9 cellular contexts compared by ENCODE assay signal in the genomic region with DNA sequence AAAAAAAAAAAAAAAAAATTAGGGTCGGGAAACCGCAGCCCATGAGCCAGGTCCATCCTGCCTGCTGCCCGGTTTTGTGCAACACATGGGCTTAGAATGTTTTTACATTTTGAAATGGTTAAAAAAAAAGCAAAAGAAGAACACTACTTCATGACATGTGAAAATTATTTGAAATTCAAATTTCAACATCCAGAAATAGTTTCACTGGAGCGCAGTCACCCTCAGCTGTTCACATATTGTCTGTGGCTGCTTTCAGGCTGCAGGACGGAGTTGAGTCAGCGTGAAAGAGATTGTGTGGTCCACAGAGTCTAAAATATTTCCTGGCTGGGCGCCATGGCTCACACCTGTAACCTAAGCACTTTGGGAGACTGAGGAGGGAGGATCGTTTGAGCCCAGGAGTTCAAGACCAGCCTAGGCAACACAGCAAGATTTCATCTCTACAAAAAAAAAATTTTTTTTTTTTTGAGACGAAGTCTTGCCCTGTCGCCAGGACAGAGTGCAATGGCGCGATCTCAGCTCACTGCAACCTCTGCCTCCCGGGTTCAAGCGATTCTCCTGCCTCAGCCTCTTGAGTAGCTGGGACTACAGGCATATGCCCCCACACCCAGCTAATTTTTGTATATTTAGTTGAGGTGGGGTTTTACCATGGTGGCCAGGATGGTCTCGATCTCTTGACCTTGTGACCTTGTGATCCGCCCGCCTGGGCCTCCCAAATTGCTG.
DNase-seq lines count a peak whose midpoint lies in the region; ATAC-seq, FAIRE-seq and TF ChIP-seq lines count a peak whose summit lies in the region.
"Had no signal": no experiment of that assay in that cellular context is flagged by ENCODE, and none has a peak within 500 bp of the region (broad histone marks: within the 10 kb centered on the region; RNA-seq: fewer than 3 reads in every experiment).

No MANE protein-coding gene starts in this region.

- TF ChIP-seq CTCF in kidney (IDR thresholded peaks at IDR 0.05; ENCODE audit: borderline replicate concordance, extremely low read depth, insufficient read depth) (no peak), endothelial cell (IDR thresholded peaks at IDR 0.05; ENCODE audit: unreplicated experiment) (no peak), A673 (conservative IDR thresholded peaks at IDR 0.05; ENCODE audit: low read depth, low read length) (no peak)

- H3K27ac Mint-ChIP-seq in endothelial cell (ENCODE audit: unreplicated experiment), result no peak overlapping the region

- no peaks in the 10 kb centered on the region for H3K36me3 ChIP-seq in kidney (ENCODE audit: control insufficient read depth in 1 of 2, insufficient read depth in 2 of 2, low read length in 2 of 2)
- no peaks in the 10 kb centered on the region for H3K36me3 ChIP-seq in A673 (ENCODE audit: insufficient read depth, low read length, poor library complexity, severe bottlenecking)

- H3K27me3 Mint-ChIP-seq in endothelial cell (ENCODE audit: unreplicated experiment), result no peaks in the 10 kb centered on the region

- DNase-seq in HT1080 (ENCODE audit: low read depth) (peak; percentile 49), kidney (peak; percentile 43), erythroblast (lab: John Stamatoyannopoulos, UW) (no peak), Ammon's horn (ENCODE audit: low spot score) (no peak), endothelial cell (ENCODE audit: low spot score) (no peak), A673 (ENCODE audit: low spot score) (no peak)

- peaks cover 23% of the 10 kb centered on the region for H3K4me1 Mint-ChIP-seq in endothelial cell (ENCODE audit: unreplicated experiment)

- H3K4me3 Mint-ChIP-seq in endothelial cell (ENCODE audit: unreplicated experiment), result no peak overlapping the region

- no peaks in the 10 kb centered on the region for H3K9me3 ChIP-seq in kidney (ENCODE audit: control insufficient read depth in 1 of 2, low read length in 2 of 2)
- peaks cover 3% of the 10 kb centered on the region for H3K9me3 ChIP-seq in A673 (ENCODE audit: low read depth, low read length, poor library complexity, severe bottlenecking)

- H3K27ac ChIP-seq in kidney (ENCODE audit: low read depth in 2 of 2, low read length in 2 of 2) (no peak overlapping the region), A673 (ENCODE audit: low read depth, low read length, poor library complexity, severe bottlenecking) (no peak overlapping the region)

- H3K4me3 ChIP-seq in kidney (ENCODE audit: low read length in 2 of 2), result no peak overlapping the region
- no peak overlapping the region for H3K4me3 ChIP-seq in A673 (ENCODE audit: low read depth, low read length, poor library complexity, severe bottlenecking)

- POLR2A ChIA-PET in A673 (lab: Charles Lee; ENCODE audit: low non-redundant PET), result interaction anchor here (0.6 kb wide), 1 partner anchor 578 kb away, joined by 3 read pairs; no protein-coding TSS in a partner anchor

- no peak for FAIRE-seq in kidney (lab: Jason Lieb, UNC)

- CTCF ChIA-PET in A673 (lab: Charles Lee), result interaction anchor here (0.6 kb wide), 1 partner anchor 308 kb away, joined by 4 read pairs; no protein-coding TSS in a partner anchor

- no peak overlapping the region for H3K9ac ChIP-seq in kidney (ENCODE audit: low read length in 2 of 2)

- H3K4me1 ChIP-seq in kidney (ENCODE audit: control insufficient read depth in 1 of 2, insufficient read depth in 1 of 2, low read depth in 1 of 2, low read length in 2 of 2) (peaks cover 0 to 7% of the 10 kb centered on the region in 2 donors), A673 (ENCODE audit: insufficient read depth, low read length, poor library complexity, severe bottlenecking) (peaks cover 32% of the 10 kb centered on the region)

- intact Hi-C loops in kidney (cut with DNase I), result no loop called here
- intact Hi-C loops in A673 (cut with micrococcal nuclease; ENCODE audit: unreplicated experiment), result no loop called here

- H3K27me3 ChIP-seq in A673 (replicated peaks; ENCODE audit: insufficient read depth, low read depth, low read length, poor library complexity), result no peaks in the 10 kb centered on the region

- ATAC-seq in GM18511 (IDR thresholded peaks at IDR 0.05; ENCODE audit: unreplicated experiment) (peak; percentile 94), GM21528 (IDR thresholded peaks at IDR 0.05; ENCODE audit: low FRiP score, unreplicated experiment) (peak; percentile 84)
- ATAC-seq: Panc1 had no signal

- H3K9me3 Mint-ChIP-seq in endothelial cell (ENCODE audit: unreplicated experiment), result no peaks in the 10 kb centered on the region

- TF ChIP-seq POLR2A in erythroblast (IDR thresholded peaks at IDR 0.05; ENCODE audit: low read length), result no peak

- H3K36me3 Mint-ChIP-seq in endothelial cell (ENCODE audit: low read depth, unreplicated experiment), result no peaks in the 10 kb centered on the region

- no TSS peak for BruUV-seq in A673 (replicated peaks; lab: Mats Ljungman, UMichigan)

Comparison
In these comparisons a context has a peak if more than half of its experiments do, and no peak if none do; other contexts are left out.
1. DNase-seq: peak in HT1080 (single experiment) and kidney (single experiment); none in erythroblast (0 of 2), Ammon's horn (single experiment), endothelial cell (single experiment) and A673 (single experiment).